ENCODE assay signal across 6 cellular contexts in genomic region chr19:54188224-54188871, GRCh38. TPM values are rescaled to one million over a fixed set of nuclear protein-coding genes. Genes with fewer than 3 reads are reported as not detected.
DNase-seq lines count a peak whose midpoint lies in the region; ATAC-seq, FAIRE-seq and TF ChIP-seq lines count a peak whose summit lies in the region.

No MANE protein-coding gene starts in this region.

- peak overlapping the region; percentile 18 for H3K23ac ChIP-seq in neuronal stem cell (ENCODE audit: low read depth, low read length, poor library complexity)

- H2AK5ac ChIP-seq in neuronal stem cell (ENCODE audit: low read depth, low read length), result peak overlapping the region; percentile 90

- peaks cover 16% of the 10 kb centered on the region for H3K4me1 ChIP-seq in OCI-LY3 (ENCODE audit: low read length)
- H3K4me1 ChIP-seq in neuronal stem cell (ENCODE audit: control insufficient read depth in 2 of 2, insufficient read depth in 1 of 2, low read depth in 1 of 2, low read length in 2 of 2), result peaks cover 8% of the 10 kb centered on the region in 2 donors

- H3K9me3 ChIP-seq in OCI-LY3 (ENCODE audit: insufficient read depth, low read length), result no peaks in the 10 kb centered on the region
- H3K9me3 ChIP-seq in neuronal stem cell (replicated peaks in 1 of 2; ENCODE audit: control insufficient read depth in 2 of 2, insufficient read depth in 1 of 2, low read depth in 1 of 2, low read length in 2 of 2), result no peaks in the 10 kb centered on the region

- DNase-seq in AML-193 (lab: John Stamatoyannopoulos, UW), result peak; percentile 26 to 33
- DNase-seq in bronchial epithelial cell (ENCODE audit: low read depth), result no peak
- DNase-seq in neuronal stem cell (ENCODE audit: low spot score), result no peak
- no peak for DNase-seq in SW480 (ENCODE audit: low spot score)

- no peaks in the 10 kb centered on the region for H4K20me1 ChIP-seq in OCI-LY3 (ENCODE audit: insufficient read depth, low read length)

- no peak overlapping the region for H4K8ac ChIP-seq in neuronal stem cell (ENCODE audit: low read depth, low read length)

- H3K36me3 ChIP-seq in OCI-LY3 (replicated peaks; ENCODE audit: low read depth, low read length) (peaks cover 14% of the 10 kb centered on the region), bronchial epithelial cell (ENCODE audit: control insufficient read depth, insufficient read depth, low read length) (peaks cover 11% of the 10 kb centered on the region), neuronal stem cell (replicated peaks in 1 of 2; ENCODE audit: control insufficient read depth in 2 of 2, insufficient read depth in 2 of 2, low read length in 2 of 2) (peaks cover 23 to 42% of the 10 kb centered on the region in 2 donors)

- H2AFZ ChIP-seq in OCI-LY3 (ENCODE audit: low read depth, low read length) (no peak overlapping the region), neuronal stem cell (ENCODE audit: low read length) (peak overlapping the region; percentile 98)

- H3K14ac ChIP-seq in neuronal stem cell (ENCODE audit: low read length), result no peak overlapping the region

- peaks cover 15% of the 10 kb centered on the region for H3K79me1 ChIP-seq in neuronal stem cell (ENCODE audit: low read depth, low read length)

- no CpG with 5 or more reads among the region's 12 CpGs for whole genome bisulfite sequencing in neuronal stem cell (ENCODE audit: extremely low coverage in 2 of 2, insufficient read length in 2 of 2, insufficient replicate concordance in 1 of 2), 2 donors

- H2BK15ac ChIP-seq in neuronal stem cell (ENCODE audit: low read length), result peak overlapping the region; percentile 11

- H2BK12ac ChIP-seq in neuronal stem cell (ENCODE audit: low read length), result no peak overlapping the region

- peak overlapping the region; percentile 97 for H2BK5ac ChIP-seq in neuronal stem cell (ENCODE audit: low read length)

- peaks cover 25% of the 10 kb centered on the region for H3K79me2 ChIP-seq in OCI-LY3 (ENCODE audit: low read length)

- H3K4ac ChIP-seq in neuronal stem cell (ENCODE audit: low read length), result no peak overlapping the region

- H3K18ac ChIP-seq in neuronal stem cell (ENCODE audit: low read length), result peak overlapping the region; percentile 99

- H3K4me2 ChIP-seq in OCI-LY3 (ENCODE audit: low read length), result peak overlapping the region; percentile 99
- H3K4me2 ChIP-seq in neuronal stem cell (ENCODE audit: insufficient read depth, low read length, poor library complexity, severe bottlenecking), result peak overlapping the region; percentile 83

- FAIRE-seq in bronchial epithelial cell (lab: Jason Lieb, UNC), result no peak

- no peaks in the 10 kb centered on the region for H3K27me3 ChIP-seq in OCI-LY3 (ENCODE audit: low read depth, low read length)
- H3K27me3 ChIP-seq in bronchial epithelial cell (ENCODE audit: control insufficient read depth, insufficient read depth, low read length), result no peaks in the 10 kb centered on the region
- no peaks in the 10 kb centered on the region for H3K27me3 ChIP-seq in neuronal stem cell (ENCODE audit: control insufficient read depth in 3 of 3, insufficient read depth in 3 of 3, low read depth in 1 of 3, low read length in 3 of 3)

- H3K4me3 ChIP-seq in OCI-LY3 (ENCODE audit: low read length) (peak overlapping the region; percentile 83), bronchial epithelial cell (ENCODE audit: low read depth, low read length) (peak overlapping the region; percentile 82), neuronal stem cell (ENCODE audit: low read length in 2 of 2) (peak overlapping the region; percentile 77 to 96)

- no peak for TF ChIP-seq CTCF in OCI-LY3 (IDR thresholded peaks at IDR 0.05; ENCODE audit: low read depth, low read length)
- TF ChIP-seq CTCF in bronchial epithelial cell (IDR thresholded peaks at IDR 0.05; ENCODE audit: insufficient read depth, low read length, severe bottlenecking), result no peak

- peak overlapping the region; percentile 87 for H3K9ac ChIP-seq in OCI-LY3 (ENCODE audit: low read length)
- H3K9ac ChIP-seq in neuronal stem cell (ENCODE audit: low read depth, low read length, poor library complexity), result peak overlapping the region; percentile 79

- peak overlapping the region; percentile 89 for H3K27ac ChIP-seq in OCI-LY3 (ENCODE audit: low read length)
- no peak overlapping the region for H3K27ac ChIP-seq in neuronal stem cell (replicated peaks; ENCODE audit: low read length)

- no peak overlapping the region for H2BK120ac ChIP-seq in neuronal stem cell (ENCODE audit: low read depth, low read length)

- no peak overlapping the region for H4K91ac ChIP-seq in neuronal stem cell (ENCODE audit: low read depth, low read length, poor library complexity)

- ATAC-seq in GM21786 (IDR thresholded peaks at IDR 0.05; ENCODE audit: unreplicated experiment), result no peak

RNA-seq across cellular contexts. Expression of gene MBOAT7, which starts 1.0 kb away (rescaled TPM):
- 6.8 and 10.6 TPM in 2 replicates for total RNA-seq in bronchial epithelial cell
- polyA plus RNA-seq in neuronal stem cell (2013, experiment 1 of 2), result 76.6 TPM
- 77.6 TPM for polyA plus RNA-seq in neuronal stem cell (2013, experiment 2 of 2)

RNA-seq across cellular contexts. Expression of gene TSEN34, which starts 2.8 kb away (rescaled TPM):
- total RNA-seq in bronchial epithelial cell, result 47.9 and 50.2 TPM in 2 replicates
- 39.4 TPM for polyA plus RNA-seq in neuronal stem cell (2013, experiment 1 of 2)
- 39.2 TPM for polyA plus RNA-seq in neuronal stem cell (2013, experiment 2 of 2)

RNA-seq across cellular contexts. Expression of gene RPS9, which starts 12.3 kb away (rescaled TPM):
- total RNA-seq in bronchial epithelial cell, result 2,761 and 3,132 TPM in 2 replicates
- polyA plus RNA-seq in neuronal stem cell (2013, experiment 1 of 2), result 2,591 TPM
- 2,507 TPM for polyA plus RNA-seq in neuronal stem cell (2013, experiment 2 of 2)

RNA-seq across cellular contexts. Expression of gene TMC4, which starts 15.4 kb away (rescaled TPM):
- 23.2 and 25.0 TPM in 2 replicates for total RNA-seq in bronchial epithelial cell
- 0.25 TPM for polyA plus RNA-seq in neuronal stem cell (2013, experiment 1 of 2)
- 0.36 TPM for polyA plus RNA-seq in neuronal stem cell (2013, experiment 2 of 2)

RNA-seq across cellular contexts. Expression of gene LENG1, which starts 28.8 kb away (rescaled TPM):
- 9.7 and 13.4 TPM in 2 replicates for total RNA-seq in bronchial epithelial cell
- 5.6 TPM for polyA plus RNA-seq in neuronal stem cell (2013, experiment 1 of 2)
- polyA plus RNA-seq in neuronal stem cell (2013, experiment 2 of 2), result 5.8 TPM

Comparison
In these comparisons a context has a peak if more than half of its experiments do, and no peak if none do; other contexts are left out.
1. DNase-seq: peak in AML-193 (2 of 2); none in bronchial epithelial cell (single experiment), neuronal stem cell (single experiment) and SW480 (single experiment).
2. Peak in every context shown above with its lines, with median percentiles within 50 percentile points of each other: H3K4me3 ChIP-seq.